Comparison of ENCODE assay signal across 11 cellular contexts in the genomic region with DNA sequence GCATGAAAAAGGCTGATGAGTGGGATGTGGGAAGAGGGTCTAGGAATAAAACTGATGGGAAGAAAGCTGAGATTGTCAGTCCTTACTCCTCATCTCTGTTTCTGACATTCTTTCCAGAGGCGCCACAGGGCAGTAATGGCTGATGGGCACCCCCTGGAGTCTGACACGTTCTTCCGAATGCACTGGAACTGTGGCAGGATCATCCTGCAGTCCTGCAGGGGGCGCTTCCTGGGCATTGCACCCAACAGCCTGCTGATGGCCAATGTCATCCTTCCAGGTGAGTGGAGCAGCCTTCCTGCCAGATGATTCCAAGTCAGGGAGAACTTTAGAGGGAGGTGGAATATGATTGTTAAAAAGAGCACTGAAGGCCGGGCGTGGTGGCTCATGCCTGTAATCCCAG. TPM values are rescaled to one million over a fixed set of nuclear protein-coding genes. Genes with fewer than 3 reads are reported as not detected.
DNase-seq lines count a peak whose midpoint lies in the region; ATAC-seq, FAIRE-seq and TF ChIP-seq lines count a peak whose summit lies in the region.
"Had no signal": no experiment of that assay in that cellular context is flagged by ENCODE, and none has a peak within 500 bp of the region (broad histone marks: within the 10 kb centered on the region; RNA-seq: fewer than 3 reads in every experiment).

No MANE protein-coding gene starts in this region.

- H3K27me3 ChIP-seq in K562 (ENCODE audit: control insufficient read depth in 2 of 2, insufficient read depth in 2 of 2, low read length in 2 of 2), result peaks cover 47 to 75% of the 10 kb centered on the region in 2 experiments

- peak; percentile 14 for TF ChIP-seq CTCF in GM13976 (IDR thresholded peaks at IDR 0.05; ENCODE audit: borderline replicate concordance, control extremely low read depth, extremely low read depth, insufficient read depth, missing control alignments)
- peak; percentile 75 to 98 (median 93) for TF ChIP-seq CTCF in K562 (IDR thresholded peaks at IDR 0.05 in 2 of 3, conservative IDR thresholded peaks at IDR 0.05 in 1 of 3; ENCODE audit: insufficient read depth in 2 of 3, low read depth in 1 of 3, low read length in 3 of 3)

- intact Hi-C loops in K562 (cut with micrococcal nuclease), result loop anchor here (5.0 kb wide), 1 partner anchor 609 kb away; no protein-coding TSS in a partner anchor
- intact Hi-C loops in activated CD4-positive, alpha-beta T cell treated with anti-CD3 and anti-CD28 coated beads, Interleukin-2, amount 10 ng/mL, durations not matched to agents 24 days and 14 days (cut with micrococcal nuclease), result no loop called here

- peaks cover 2% of the 10 kb centered on the region for H3K4me1 Mint-ChIP-seq in activated CD4-positive, alpha-beta T cell treated with anti-CD3 and anti-CD28 coated beads, Interleukin-2, amount 10 ng/mL, durations not matched to agents 24 days and 14 days

- H3K27me3 Mint-ChIP-seq in activated CD4-positive, alpha-beta T cell treated with anti-CD3 and anti-CD28 coated beads, Interleukin-2, amount 10 ng/mL, durations not matched to agents 24 days and 14 days, result peaks cover 5% of the 10 kb centered on the region
- H3K27me3 Mint-ChIP-seq: IgD-negative memory B cell had no signal

- peak; percentile 40 for DNase-seq in 8988T
- no peak for DNase-seq in GM13976 (ENCODE audit: low spot score)
- peak; percentile 58 to 68 (median 63) for DNase-seq in K562 (ENCODE audit: extremely low read depth in 1 of 4, low spot score in 3 of 4)
- no peak for DNase-seq in substantia nigra (lab: John Stamatoyannopoulos, UW)
- DNase-seq in activated CD4-positive, alpha-beta T cell treated with anti-CD3 and anti-CD28 coated beads, Interleukin-2, amount 10 ng/mL, durations not matched to agents 24 days and 14 days, result no peak
- DNase-seq: left ventricle myocardium inferior, SHP77 treated with DMSO at 0.1 percent for 48 hours had no signal

- TF ChIP-seq POLR2A in K562 (conservative IDR thresholded peaks at IDR 0.05), result no peak

- H3K9me1 ChIP-seq in K562 (ENCODE audit: control insufficient read depth, insufficient read depth, low read length), result no peaks in the 10 kb centered on the region

- no peak overlapping the region for H3K4me3 ChIP-seq in K562
- H3K4me3 ChIP-seq: left ventricle myocardium inferior had no signal

- no peak for TF ChIP-seq EP300 in K562 (IDR thresholded peaks at IDR 0.05; ENCODE audit: low read length)

- no peak overlapping the region for H3K27ac ChIP-seq in K562 (ENCODE audit: extremely low read depth, low read depth, low read length)
- H3K27ac ChIP-seq in substantia nigra (ENCODE audit: low read depth, low read length, poor library complexity, severe bottlenecking), result no peak overlapping the region
- H3K27ac ChIP-seq: left ventricle myocardium inferior had no signal

- H3K79me2 ChIP-seq in K562 (ENCODE audit: control insufficient read depth, insufficient read depth, low read length), result no peaks in the 10 kb centered on the region

- POLR2A ChIA-PET in K562 (lab: Yijun Ruan, JAX), result no interaction called here

- BruUV-seq in K562 (replicated peaks; lab: Mats Ljungman, UMichigan), result no TSS peak

- no peaks in the 10 kb centered on the region for H3K9me3 ChIP-seq in K562 (replicated peaks; ENCODE audit: control insufficient read depth, insufficient read depth, low read depth, low read length)
- H3K9me3 ChIP-seq: left ventricle myocardium inferior had no signal

- no peaks in the 10 kb centered on the region for H4K20me1 ChIP-seq in K562 (replicated peaks; ENCODE audit: control insufficient read depth, insufficient read depth, low read length)

- peak in 1 of 2 experiments; percentile 59; a peak in 2 of 4 replicates for TF ChIP-seq RAD21 in K562 (CRISPR knock-in tag; conservative IDR thresholded peaks at IDR 0.05 in 1 of 2, IDR thresholded peaks at IDR 0.05 in 1 of 2)

- no peak overlapping the region for H3K4me3 Mint-ChIP-seq in activated CD4-positive, alpha-beta T cell treated with anti-CD3 and anti-CD28 coated beads, Interleukin-2, amount 10 ng/mL, durations not matched to agents 24 days and 14 days
- H3K4me3 Mint-ChIP-seq: IgD-negative memory B cell had no signal

- WGBS in K562 (ENCODE audit: insufficient coverage, low coverage, missing lambda C conversion rate), result 5% methylated on average over 6 of the region's 6 CpGs

- H2AFZ ChIP-seq in K562 (ENCODE audit: low read depth, low read length), result no peak overlapping the region

- peak; percentile 85 for ATAC-seq in K562
- no peak for ATAC-seq in GM18870 (IDR thresholded peaks at IDR 0.05; ENCODE audit: unreplicated experiment)

- in situ Hi-C loops in GM13976 (cut with MboI; ENCODE audit: low sequenced_read_pairs, unreplicated experiment), result no loop called here
- in situ Hi-C loops in K562 (cut with MboI), result no loop called here

- H3K36me3 ChIP-seq in K562 (ENCODE audit: control insufficient read depth, insufficient read depth, low read length), result no peaks in the 10 kb centered on the region
- H3K36me3 ChIP-seq: left ventricle myocardium inferior had no signal

- H3K9me3 Mint-ChIP-seq in activated CD4-positive, alpha-beta T cell treated with anti-CD3 and anti-CD28 coated beads, Interleukin-2, amount 10 ng/mL, durations not matched to agents 24 days and 14 days, result no peaks in the 10 kb centered on the region
- H3K9me3 Mint-ChIP-seq: IgD-negative memory B cell had no signal

- H3K27ac Mint-ChIP-seq in activated CD4-positive, alpha-beta T cell treated with anti-CD3 and anti-CD28 coated beads, Interleukin-2, amount 10 ng/mL, durations not matched to agents 24 days and 14 days, result no peak overlapping the region
- H3K27ac Mint-ChIP-seq: IgD-negative memory B cell had no signal

- no peaks in the 10 kb centered on the region for H3K36me3 Mint-ChIP-seq in activated CD4-positive, alpha-beta T cell treated with anti-CD3 and anti-CD28 coated beads, Interleukin-2, amount 10 ng/mL, durations not matched to agents 24 days and 14 days (ENCODE audit: low read depth)

- no peak overlapping the region for H3K9ac ChIP-seq in K562 (ENCODE audit: insufficient read depth in 1 of 2, low read depth in 2 of 2, low read length in 2 of 2)

- FAIRE-seq in K562 (lab: Jason Lieb, UNC), result no peak

- H3K4me1 ChIP-seq in K562 (replicated peaks in 1 of 2; ENCODE audit: control insufficient read depth in 2 of 2, insufficient read depth in 2 of 2, low read length in 2 of 2), result no peaks in the 10 kb centered on the region; a peak in 1 of 5 replicates
- H3K4me1 ChIP-seq: left ventricle myocardium inferior had no signal

- H3K4me2 ChIP-seq in K562 (ENCODE audit: insufficient read depth, low read length), result no peak overlapping the region

- CTCF ChIA-PET in K562 (lab: Yijun Ruan, JAX; ENCODE audit: low intra/inter-chr PET ratio), result no interaction called here

RNA-seq across cellular contexts. Expression of gene FSCN3, which starts 4.8 kb away (rescaled TPM):
- total RNA-seq in K562 (2011; cell fraction: chromatin; rRNA removed; ENCODE audit: low replicate concordance), result 6.8 and 9.8 TPM in 2 replicates
- 9.3 and 9.5 TPM in 2 replicates for total RNA-seq in K562 (2011; cell fraction: nucleolus; rRNA removed)
- 9.0 and 11.7 TPM in 2 replicates for total RNA-seq in K562 (2011; cell fraction: nucleoplasm; rRNA removed)
- total RNA-seq in K562 (2014; rRNA removed), result 0.69 and 2.0 TPM in 2 replicates
- 2.0 and 3.0 TPM in 2 replicates for total RNA-seq in K562 (2014; rRNA removed; fragmentation: Illumina TruSeq; extraction: Trizol)
- 0.49 and 0.76 TPM in 2 replicates for total RNA-seq in K562 (2015; rRNA removed; fragmentation: Illumina TruSeq; extraction: Trizol)
- 0.40 and 0.55 TPM in 2 replicates for total RNA-seq in K562 (2021)
- 0.21 and 0.30 TPM in 2 replicates for polyA plus RNA-seq in K562 (2011; rRNA removed)
- polyA plus RNA-seq in K562 (2011; cell fraction: cytosol; rRNA removed), result 0.09 and 0.77 TPM in 2 replicates
- 0.95 and 1.2 TPM in 2 replicates for polyA plus RNA-seq in K562 (2011; cell fraction: nucleus; rRNA removed)
- 0.17 and 0.21 TPM in 2 replicates for polyA plus RNA-seq in K562 (2012)
- polyA plus RNA-seq in K562 (2014; fragmentation: Illumina TruSeq; extraction: Trizol), result 1.1 and 1.7 TPM in 2 replicates
- polyA plus RNA-seq in K562 (2014; fragmentation: Nextera tagmentation; extraction: Ambion mirVana), result not detected
- polyA plus RNA-seq in K562 (2014; rRNA removed), result 3.8 and 4.2 TPM in 2 replicates
- 1.3 and 1.8 TPM in 2 replicates for polyA minus RNA-seq in K562 (2011; rRNA and poly(A)+ RNA removed)
- polyA minus RNA-seq in K562 (2011; cell fraction: cytosol; rRNA and poly(A)+ RNA removed), result not detected in 2 replicates
- polyA minus RNA-seq in K562 (2011; cell fraction: nucleus; rRNA and poly(A)+ RNA removed), result 2.6 and 3.2 TPM in 2 replicates
- total RNA-seq in activated CD4-positive, alpha-beta T cell treated with anti-CD3 and anti-CD28 coated beads, Interleukin-2, amount 10 ng/mL, durations not matched to agents 24 days and 14 days, result 0.54 and 1.3 TPM in 2 replicates
- total RNA-seq: left ventricle myocardium inferior had no signal

RNA-seq across cellular contexts. Expression of gene ARF5, which starts 10.1 kb away (rescaled TPM):
- 28.4 and 82.6 TPM in 2 replicates for total RNA-seq in K562 (2011; cell fraction: chromatin; rRNA removed; ENCODE audit: low replicate concordance)
- total RNA-seq in K562 (2011; cell fraction: nucleolus; rRNA removed), result 124 and 146 TPM in 2 replicates
- 90.9 and 91.9 TPM in 2 replicates for total RNA-seq in K562 (2011; cell fraction: nucleoplasm; rRNA removed)
- total RNA-seq in K562 (2014; rRNA removed) (167 and 205 TPM in 2 replicates), K562 (2014; rRNA removed; fragmentation: Illumina TruSeq; extraction: Trizol) (91.8 and 96.3 TPM in 2 replicates), K562 (2015; rRNA removed; fragmentation: Illumina TruSeq; extraction: Trizol) (125 and 132 TPM in 2 replicates), K562 (2021) (163 and 169 TPM in 2 replicates)
- polyA plus RNA-seq in K562 (2011; rRNA removed) (168 and 233 TPM in 2 replicates), K562 (2014; fragmentation: Illumina TruSeq; extraction: Trizol) (122 and 170 TPM in 2 replicates), K562 (2014; fragmentation: Nextera tagmentation; extraction: Ambion mirVana) (10 to 100 TPM in 1 of 2 experiments, 1 to 10 TPM in 1; 8.1 to 17.3 TPM), K562 (2014; rRNA removed) (244 and 290 TPM in 2 replicates)
- polyA plus RNA-seq in K562 (2011; cell fraction: cytosol; rRNA removed), result 350 and 694 TPM in 2 replicates
- polyA plus RNA-seq in K562 (2011; cell fraction: nucleus; rRNA removed), result 197 and 295 TPM in 2 replicates
- 144 and 197 TPM in 2 replicates for polyA plus RNA-seq in K562 (2012)
- 57.9 and 71.6 TPM in 2 replicates for polyA minus RNA-seq in K562 (2011; rRNA and poly(A)+ RNA removed)
- 60.1 and 78.3 TPM in 2 replicates for polyA minus RNA-seq in K562 (2011; cell fraction: cytosol; rRNA and poly(A)+ RNA removed)
- polyA minus RNA-seq in K562 (2011; cell fraction: nucleus; rRNA and poly(A)+ RNA removed), result 31.2 and 33.3 TPM in 2 replicates
- total RNA-seq in activated CD4-positive, alpha-beta T cell treated with anti-CD3 and anti-CD28 coated beads, Interleukin-2, amount 10 ng/mL, durations not matched to agents 24 days and 14 days, result 117 and 120 TPM in 2 replicates

RNA-seq across cellular contexts. Expression of gene GCC1, which starts 12.9 kb away (rescaled TPM):
- total RNA-seq in K562 (2011; cell fraction: chromatin; rRNA removed; ENCODE audit: low replicate concordance), result 13.3 and 16.5 TPM in 2 replicates
- total RNA-seq in K562 (2011; cell fraction: nucleolus; rRNA removed), result 12.8 and 13.8 TPM in 2 replicates
- 11.1 and 11.5 TPM in 2 replicates for total RNA-seq in K562 (2011; cell fraction: nucleoplasm; rRNA removed)
- total RNA-seq in K562 (2014; rRNA removed) (16.5 and 19.0 TPM in 2 replicates), K562 (2014; rRNA removed; fragmentation: Illumina TruSeq; extraction: Trizol) (12.8 TPM in 2 replicates), K562 (2015; rRNA removed; fragmentation: Illumina TruSeq; extraction: Trizol) (14.1 and 15.4 TPM in 2 replicates), K562 (2021) (17.8 and 19.8 TPM in 2 replicates)
- polyA plus RNA-seq in K562 (2011; rRNA removed) (5.6 and 9.0 TPM in 2 replicates), K562 (2014; fragmentation: Illumina TruSeq; extraction: Trizol) (10.9 and 12.3 TPM in 2 replicates), K562 (2014; fragmentation: Nextera tagmentation; extraction: Ambion mirVana) (1 to 10 TPM; 1.9 to 2.3 TPM), K562 (2014; rRNA removed) (8.4 and 9.0 TPM in 2 replicates)
- 5.6 and 6.9 TPM in 2 replicates for polyA plus RNA-seq in K562 (2011; cell fraction: cytosol; rRNA removed)
- 5.4 and 6.6 TPM in 2 replicates for polyA plus RNA-seq in K562 (2011; cell fraction: nucleus; rRNA removed)
- 11.5 and 11.7 TPM in 2 replicates for polyA plus RNA-seq in K562 (2012)
- 14.5 and 18.2 TPM in 2 replicates for polyA minus RNA-seq in K562 (2011; rRNA and poly(A)+ RNA removed)
- polyA minus RNA-seq in K562 (2011; cell fraction: cytosol; rRNA and poly(A)+ RNA removed), result 7.6 and 9.6 TPM in 2 replicates
- polyA minus RNA-seq in K562 (2011; cell fraction: nucleus; rRNA and poly(A)+ RNA removed), result 13.7 and 16.1 TPM in 2 replicates
- 14.8 and 15.6 TPM in 2 replicates for total RNA-seq in activated CD4-positive, alpha-beta T cell treated with anti-CD3 and anti-CD28 coated beads, Interleukin-2, amount 10 ng/mL, durations not matched to agents 24 days and 14 days

RNA-seq across cellular contexts. Expression of gene PAX4, which starts 19.6 kb away (rescaled TPM):
- total RNA-seq in K562 (2011; cell fraction: chromatin; rRNA removed; ENCODE audit: low replicate concordance), result not detected in 2 replicates
- total RNA-seq in K562 (2011; cell fraction: nucleolus; rRNA removed), result not detected in 2 replicates
- not detected in 2 replicates for total RNA-seq in K562 (2011; cell fraction: nucleoplasm; rRNA removed)
- not detected in 2 replicates for total RNA-seq in K562 (2014; rRNA removed)
- not detected in 2 replicates for total RNA-seq in K562 (2014; rRNA removed; fragmentation: Illumina TruSeq; extraction: Trizol)
- total RNA-seq in K562 (2015; rRNA removed; fragmentation: Illumina TruSeq; extraction: Trizol), result not detected in 2 replicates
- total RNA-seq in K562 (2021), result not detected in 2 replicates
- not detected in 2 replicates for polyA plus RNA-seq in K562 (2011; rRNA removed)
- not detected in 2 replicates for polyA plus RNA-seq in K562 (2011; cell fraction: cytosol; rRNA removed)
- not detected in 2 replicates for polyA plus RNA-seq in K562 (2011; cell fraction: nucleus; rRNA removed)
- not detected in 2 replicates for polyA plus RNA-seq in K562 (2012)
- polyA plus RNA-seq in K562 (2014; fragmentation: Illumina TruSeq; extraction: Trizol), result not detected in 2 replicates
- not detected for polyA plus RNA-seq in K562 (2014; fragmentation: Nextera tagmentation; extraction: Ambion mirVana)
- not detected in 2 replicates for polyA plus RNA-seq in K562 (2014; rRNA removed)
- polyA minus RNA-seq in K562 (2011; rRNA and poly(A)+ RNA removed), result not detected in 2 replicates
- not detected in 2 replicates for polyA minus RNA-seq in K562 (2011; cell fraction: cytosol; rRNA and poly(A)+ RNA removed)
- polyA minus RNA-seq in K562 (2011; cell fraction: nucleus; rRNA and poly(A)+ RNA removed), result not detected in 2 replicates
- not detected in 2 replicates for total RNA-seq in activated CD4-positive, alpha-beta T cell treated with anti-CD3 and anti-CD28 coated beads, Interleukin-2, amount 10 ng/mL, durations not matched to agents 24 days and 14 days
- total RNA-seq: dermis microvascular lymphatic vessel endothelial cell, left ventricle myocardium inferior, ureter had no signal
- polyA plus RNA-seq: IgD-negative memory B cell had no signal

RNA-seq across cellular contexts. Expression of gene SND1, which starts 53.7 kb away (rescaled TPM):
- total RNA-seq in K562 (2011; cell fraction: chromatin; rRNA removed; ENCODE audit: low replicate concordance), result 728 and 962 TPM in 2 replicates
- 223 and 275 TPM in 2 replicates for total RNA-seq in K562 (2011; cell fraction: nucleolus; rRNA removed)
- total RNA-seq in K562 (2011; cell fraction: nucleoplasm; rRNA removed), result 410 and 447 TPM in 2 replicates
- total RNA-seq in K562 (2014; rRNA removed) (197 and 206 TPM in 2 replicates), K562 (2014; rRNA removed; fragmentation: Illumina TruSeq; extraction: Trizol) (158 and 173 TPM in 2 replicates), K562 (2015; rRNA removed; fragmentation: Illumina TruSeq; extraction: Trizol) (211 and 215 TPM in 2 replicates), K562 (2021) (307 and 314 TPM in 2 replicates)
- polyA plus RNA-seq in K562 (2011; rRNA removed) (164 and 203 TPM in 2 replicates), K562 (2014; fragmentation: Illumina TruSeq; extraction: Trizol) (191 and 200 TPM in 2 replicates), K562 (2014; fragmentation: Nextera tagmentation; extraction: Ambion mirVana) (10 to 100 TPM; 46.5 to 87.6 TPM), K562 (2014; rRNA removed) (143 and 157 TPM in 2 replicates)
- 159 and 180 TPM in 2 replicates for polyA plus RNA-seq in K562 (2011; cell fraction: cytosol; rRNA removed)
- polyA plus RNA-seq in K562 (2011; cell fraction: nucleus; rRNA removed), result 130 and 146 TPM in 2 replicates
- polyA plus RNA-seq in K562 (2012), result 220 and 458 TPM in 2 replicates
- polyA minus RNA-seq in K562 (2011; rRNA and poly(A)+ RNA removed), result 438 and 467 TPM in 2 replicates
- 214 and 244 TPM in 2 replicates for polyA minus RNA-seq in K562 (2011; cell fraction: cytosol; rRNA and poly(A)+ RNA removed)
- polyA minus RNA-seq in K562 (2011; cell fraction: nucleus; rRNA and poly(A)+ RNA removed), result 190 and 337 TPM in 2 replicates
- total RNA-seq in activated CD4-positive, alpha-beta T cell treated with anti-CD3 and anti-CD28 coated beads, Interleukin-2, amount 10 ng/mL, durations not matched to agents 24 days and 14 days, result 275 and 295 TPM in 2 replicates

Comparison
In these comparisons a context has a peak if more than half of its experiments do, and no peak if none do; other contexts are left out.
1. DNase-seq: peak in 8988T (single experiment) and K562 (4 of 4); none in GM13976 (single experiment), substantia nigra (0 of 49) and activated CD4-positive, alpha-beta T cell treated with anti-CD3 and anti-CD28 coated beads, Interleukin-2, amount 10 ng/mL, durations not matched to agents 24 days and 14 days (single experiment).